20 cellular contexts compared by ENCODE assay signal in the genomic region with DNA sequence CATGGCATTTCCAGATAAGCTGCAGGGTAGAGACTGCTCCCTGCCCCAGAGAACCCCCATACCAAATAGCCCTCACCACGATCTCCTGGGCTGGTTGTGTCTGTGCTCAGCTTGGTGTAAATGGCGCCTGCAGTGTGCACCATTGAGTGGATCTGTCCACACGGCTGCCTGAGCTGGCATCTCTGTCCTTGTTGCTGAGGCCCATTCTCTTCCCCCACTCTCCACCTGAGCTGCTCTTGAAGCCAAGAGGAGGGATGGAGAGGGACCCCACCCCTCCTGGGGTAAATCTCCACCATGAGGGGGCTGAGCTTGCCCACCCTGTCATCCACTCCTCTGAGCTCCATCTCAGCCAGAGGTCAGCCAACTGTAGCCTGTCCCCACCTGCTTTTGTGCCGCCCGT.
"Had no signal": no experiment of that assay in that cellular context is flagged by ENCODE, and none has a peak within 500 bp of the region (broad histone marks: within the 10 kb centered on the region; RNA-seq: fewer than 3 reads in every experiment).

No MANE protein-coding gene starts in this region.

- H3K36me3 Mint-ChIP-seq: memory B cell, mesothelial cell of epicardium had no signal

- H3K4me3 ChIP-seq: dorsolateral prefrontal cortex, hepatocyte, left ventricle myocardium inferior, lower lobe of right lung, right atrium auricular region, testis, transverse colon had no signal

- H3K9me3 ChIP-seq: left ventricle myocardium inferior, lower lobe of right lung, right atrium auricular region, testis, transverse colon had no signal

- H3K4me3 Mint-ChIP-seq: memory B cell; mesothelial cell of epicardium; natural killer cell treated with Interleukin-12 subunit alpha and Interleukin-12 subunit beta and Interleukin-15 and Interleukin-18, amount 100 ng/mL, for 72 hours; stimulated activated memory B cell treated with anti-CD40 and anti-IgM and Interleukin-4, amounts not matched to agents 10 μg/mL and 1 μg/mL and 100 μg/mL, for 72 hours; stimulated activated naive CD8-positive, alpha-beta T cell treated with anti-CD3 and anti-CD28 coated beads, Interleukin-15, amount 100 ng/mL, for 72 hours had no signal

- H3K4me1 ChIP-seq: foreskin keratinocyte had no signal

- DNase-seq: central memory CD4-positive, alpha-beta T cell; cortex of kidney; dorsolateral prefrontal cortex; effector CD8-positive, alpha-beta T cell; foreskin keratinocyte; head of caudate nucleus; left cardiac atrium; left ventricle myocardium inferior; lower lobe of right lung; small intestine; stimulated activated CD4-positive, alpha-beta T cell treated with anti-CD3 and anti-CD28 coated beads, Interleukin-4, amount 100 ng/mL, for 24 hours; stimulated activated naive CD8-positive, alpha-beta T cell treated with anti-CD3 and anti-CD28 coated beads, Interleukin-15, amount 100 ng/mL, for 72 hours; testis; transverse colon had no signal

- H3K36me3 ChIP-seq: left ventricle myocardium inferior, lower lobe of right lung, right atrium auricular region, transverse colon had no signal

- H3K27ac Mint-ChIP-seq: memory B cell; mesothelial cell of epicardium; natural killer cell treated with Interleukin-12 subunit alpha and Interleukin-12 subunit beta and Interleukin-15 and Interleukin-18, amount 100 ng/mL, for 72 hours; stimulated activated memory B cell treated with anti-CD40 and anti-IgM and Interleukin-4, amounts not matched to agents 10 μg/mL and 1 μg/mL and 100 μg/mL, for 72 hours; stimulated activated naive CD8-positive, alpha-beta T cell treated with anti-CD3 and anti-CD28 coated beads, Interleukin-15, amount 100 ng/mL, for 72 hours had no signal

- H3K27ac ChIP-seq: dorsolateral prefrontal cortex, foreskin keratinocyte, hepatocyte, left ventricle myocardium inferior, lower lobe of right lung, testis, transverse colon had no signal

- H3K27me3 ChIP-seq: dorsolateral prefrontal cortex, hepatocyte, right atrium auricular region, testis, transverse colon had no signal

- H3K9me3 Mint-ChIP-seq: memory B cell; mesothelial cell of epicardium; natural killer cell treated with Interleukin-12 subunit alpha and Interleukin-12 subunit beta and Interleukin-15 and Interleukin-18, amount 100 ng/mL, for 72 hours had no signal

- ATAC-seq: foreskin keratinocyte; left cardiac atrium; lower lobe of right lung; natural killer cell treated with Interleukin-12 subunit alpha and Interleukin-12 subunit beta and Interleukin-15 and Interleukin-18, amount 100 ng/mL, for 72 hours; stimulated activated memory B cell treated with anti-CD40 and anti-IgM and Interleukin-4, amounts not matched to agents 10 μg/mL and 1 μg/mL and 100 μg/mL, for 72 hours; stimulated activated naive CD8-positive, alpha-beta T cell treated with anti-CD3 and anti-CD28 coated beads, Interleukin-15, amount 100 ng/mL, for 72 hours had no signal
